In the genomic region with DNA sequence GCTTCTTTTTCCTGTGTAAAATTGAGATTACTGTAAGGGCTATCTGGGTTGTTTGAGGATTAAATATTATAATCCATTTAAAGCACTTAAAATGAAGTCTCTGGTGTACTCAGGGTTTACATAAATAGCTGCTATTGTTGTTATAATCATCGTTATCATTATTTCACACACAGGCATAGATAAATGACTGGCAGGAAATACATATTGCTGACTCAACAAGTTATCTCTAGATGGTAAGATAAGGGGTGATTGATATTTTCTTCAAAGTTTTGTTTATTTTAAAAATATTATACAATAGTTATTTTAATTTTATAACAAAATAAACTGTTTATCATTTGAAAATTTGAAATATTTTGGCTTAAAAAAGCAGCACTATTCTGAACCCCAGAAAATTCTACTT, we compare ENCODE assay signal across 22 cellular contexts.
DNase-seq lines count a peak whose midpoint lies in the region; ATAC-seq, FAIRE-seq and TF ChIP-seq lines count a peak whose summit lies in the region.
"Had no signal": no experiment of that assay in that cellular context is flagged by ENCODE, and none has a peak within 500 bp of the region (broad histone marks: within the 10 kb centered on the region; RNA-seq: fewer than 3 reads in every experiment).

No MANE protein-coding gene starts in this region.

- no peak for TF ChIP-seq EP300 in HepG2 (IDR thresholded peaks at IDR 0.05; ENCODE audit: low read depth in 2 of 2, low read length in 2 of 2)
- no peak for TF ChIP-seq EP300 in HepG2 (CRISPR knock-in tag; IDR thresholded peaks at IDR 0.05; ENCODE audit: borderline replicate concordance)
- TF ChIP-seq EP300 in K562 (IDR thresholded peaks at IDR 0.05; ENCODE audit: low read length): no peak

- H3K27me3 ChIP-seq in HepG2 (ENCODE audit: control insufficient read depth in 1 of 2, insufficient read depth in 2 of 2, low read length in 2 of 2): no peaks in the 10 kb centered on the region
- H3K27me3 ChIP-seq in right lobe of liver: no peaks in the 10 kb centered on the region
- no peaks in the 10 kb centered on the region for H3K27me3 ChIP-seq in K562 (ENCODE audit: control insufficient read depth in 2 of 2, insufficient read depth in 2 of 2, low read length in 2 of 2)
- H3K27me3 ChIP-seq: BE2C had no signal

- 57% methylated on average over 1 of the region's 1 CpG for WGBS in HepG2 (ENCODE audit: low lambda C conversion rate)
- 31% methylated on average over 1 of the region's 1 CpG for WGBS in right lobe of liver (ENCODE audit: insufficient coverage, low coverage, low lambda C conversion rate, missing lambda C conversion rate)
- 0% methylated on average over 1 of the region's 1 CpG for WGBS in K562 (ENCODE audit: insufficient coverage, low coverage, missing lambda C conversion rate)

- H3K9ac ChIP-seq in HepG2 (ENCODE audit: insufficient read depth, low read depth, low read length): no peak overlapping the region
- H3K9ac ChIP-seq in K562 (ENCODE audit: insufficient read depth in 1 of 2, low read depth in 2 of 2, low read length in 2 of 2): no peak overlapping the region
- no peak overlapping the region for H3K9ac ChIP-seq in kidney (ENCODE audit: low read length in 2 of 2)
- H3K9ac ChIP-seq: BLaER1 treated with 17β-estradiol and CSF1 and Interleukin-3, amounts not matched to agents 10 nM and 100 nM had no signal

- H3K9me3 ChIP-seq in HepG2 (ENCODE audit: low read length): peaks cover 39% of the 10 kb centered on the region
- H3K9me3 ChIP-seq in right lobe of liver: no peaks in the 10 kb centered on the region
- H3K9me3 ChIP-seq in K562 (replicated peaks; ENCODE audit: control insufficient read depth, insufficient read depth, low read depth, low read length): no peaks in the 10 kb centered on the region
- no peaks in the 10 kb centered on the region for H3K9me3 ChIP-seq in kidney (ENCODE audit: control insufficient read depth in 1 of 2, low read length in 2 of 2)
- H3K9me3 ChIP-seq: BE2C, HAP-1 had no signal

- CTCF ChIA-PET in HepG2 (lab: Yijun Ruan, JAX; ENCODE audit: low intra/inter-chr PET ratio, low total read pairs) (no interaction called here), K562 (lab: Yijun Ruan, JAX; ENCODE audit: low intra/inter-chr PET ratio) (no interaction called here)

- BruUV-seq in HepG2 (replicated peaks; lab: Mats Ljungman, UMichigan) (no TSS peak), K562 (replicated peaks; lab: Mats Ljungman, UMichigan) (no TSS peak)

- H2AFZ ChIP-seq in HepG2 (ENCODE audit: low read length) (no peak overlapping the region), K562 (ENCODE audit: low read depth, low read length) (no peak overlapping the region)
- H2AFZ ChIP-seq: GM23338 had no signal

- no peaks in the 10 kb centered on the region for H3K9me1 ChIP-seq in K562 (ENCODE audit: control insufficient read depth, insufficient read depth, low read length)

- intact Hi-C loops in HepG2 (cut with micrococcal nuclease; ENCODE audit: unreplicated experiment) (no loop called here), right lobe of liver (cut with DNase I) (no loop called here), K562 (cut with micrococcal nuclease) (no loop called here), kidney (cut with DNase I) (no loop called here)

- no peak for TF ChIP-seq CTCF in HepG2 (CRISPR knock-in tag; IDR thresholded peaks at IDR 0.05)
- TF ChIP-seq CTCF in right lobe of liver (IDR thresholded peaks at IDR 0.05): no peak
- TF ChIP-seq CTCF in K562 (IDR thresholded peaks at IDR 0.05 in 2 of 3, conservative IDR thresholded peaks at IDR 0.05 in 1 of 3; ENCODE audit: insufficient read depth in 2 of 3, low read depth in 1 of 3, low read length in 3 of 3): no peak
- TF ChIP-seq CTCF in kidney (IDR thresholded peaks at IDR 0.05; ENCODE audit: borderline replicate concordance, extremely low read depth, insufficient read depth): no peak

- H3K4me1 ChIP-seq in HepG2 (ENCODE audit: insufficient read depth, low read length): no peaks in the 10 kb centered on the region
- no peaks in the 10 kb centered on the region for H3K4me1 ChIP-seq in right lobe of liver
- H3K4me1 ChIP-seq in K562 (replicated peaks in 1 of 2; ENCODE audit: control insufficient read depth in 2 of 2, insufficient read depth in 2 of 2, low read length in 2 of 2): no peaks in the 10 kb centered on the region
- H3K4me1 ChIP-seq in kidney (ENCODE audit: control insufficient read depth in 1 of 2, insufficient read depth in 1 of 2, low read depth in 1 of 2, low read length in 2 of 2): no peaks in the 10 kb centered on the region
- H3K4me1 ChIP-seq: BE2C; BLaER1 treated with 17β-estradiol and CSF1 and Interleukin-3, amounts not matched to agents 10 nM and 100 nM; HAP-1 had no signal

- ATAC-seq in HepG2: no peak
- ATAC-seq in right lobe of liver: no peak
- no peak for ATAC-seq in K562
- ATAC-seq: GM23338 had no signal

- TF ChIP-seq POLR2A in HepG2 (IDR thresholded peaks at IDR 0.05; ENCODE audit: insufficient read depth in 1 of 2, low read depth in 2 of 2, low read length in 2 of 2): no peak
- TF ChIP-seq POLR2A in right lobe of liver (IDR thresholded peaks at IDR 0.05): no peak
- no peak for TF ChIP-seq POLR2A in K562 (conservative IDR thresholded peaks at IDR 0.05)

- in situ Hi-C loops in HepG2 (cut with HindIII; ENCODE audit: extremely low pct_ligation_motif_present, low pct_unique_long_range_greater_than_20kb): no loop called here
- in situ Hi-C loops in K562 (cut with MboI): no loop called here

- no peak for DNase-seq in HepG2 (ENCODE audit: low spot score)
- DNase-seq in right lobe of liver: no peak
- DNase-seq in K562 (ENCODE audit: extremely low read depth in 1 of 4, low spot score in 3 of 4): no peak
- DNase-seq in kidney: no peak
- no peak for DNase-seq in islet precursor cell
- no peak for DNase-seq in HCEC 1CT
- DNase-seq: ACHN; AML-193; BE2C; CD4-positive, alpha-beta T cell; CD8-positive, alpha-beta memory T cell; DMS53; DMS79 treated with DMSO at 0.1 percent for 48 hours; GF-D8 had no signal

- H3K36me3 ChIP-seq in HepG2 (replicated peaks in 1 of 2; ENCODE audit: control insufficient read depth in 1 of 2, insufficient read depth in 2 of 2, low read length in 2 of 2) (no peaks in the 10 kb centered on the region), right lobe of liver (no peaks in the 10 kb centered on the region), K562 (ENCODE audit: control insufficient read depth, insufficient read depth, low read length) (no peaks in the 10 kb centered on the region), kidney (ENCODE audit: control insufficient read depth in 1 of 2, insufficient read depth in 2 of 2, low read length in 2 of 2) (no peaks in the 10 kb centered on the region)
- H3K36me3 ChIP-seq: BE2C; BLaER1 treated with 17β-estradiol and CSF1 and Interleukin-3, amounts not matched to agents 10 nM and 100 nM; HAP-1 had no signal

- H3K4me3 ChIP-seq in HepG2 (replicated peaks in 1 of 3; ENCODE audit: insufficient read depth in 1 of 3, low read depth in 2 of 3, low read length in 3 of 3) (no peak overlapping the region), right lobe of liver (no peak overlapping the region), K562 (no peak overlapping the region), kidney (ENCODE audit: low read length in 2 of 2) (no peak overlapping the region)
- H3K4me3 ChIP-seq: BLaER1 treated with 17β-estradiol and CSF1 and Interleukin-3, amounts not matched to agents 10 nM and 100 nM; GM23338; HAP-1 had no signal

- FAIRE-seq in HepG2 (lab: Jason Lieb, UNC) (no peak), K562 (lab: Jason Lieb, UNC) (no peak), kidney (lab: Jason Lieb, UNC) (peak; percentile 38)
- FAIRE-seq: A204.1, GM12891, GM18507, H54 had no signal

- TF ChIP-seq RAD21 in HepG2 (CRISPR knock-in tag; IDR thresholded peaks at IDR 0.05): no peak
- TF ChIP-seq RAD21 in K562 (CRISPR knock-in tag; conservative IDR thresholded peaks at IDR 0.05 in 1 of 2, IDR thresholded peaks at IDR 0.05 in 1 of 2): no peak

- H3K27ac ChIP-seq in HepG2 (ENCODE audit: extremely low read length, insufficient read depth, low read length) (no peak overlapping the region), right lobe of liver (no peak overlapping the region), K562 (ENCODE audit: extremely low read depth, low read depth, low read length) (no peak overlapping the region), kidney (ENCODE audit: low read depth in 2 of 2, low read length in 2 of 2) (no peak overlapping the region)
- H3K27ac ChIP-seq: 22Rv1 had no signal

- POLR2A ChIA-PET in HepG2 (lab: Yijun Ruan, JAX): no interaction called here
- POLR2A ChIA-PET in K562 (lab: Yijun Ruan, JAX): no interaction called here

- H3K4me2 ChIP-seq in HepG2 (ENCODE audit: low read depth, low read length) (no peak overlapping the region), K562 (ENCODE audit: insufficient read depth, low read length) (no peak overlapping the region)
- H3K4me2 ChIP-seq: BLaER1 treated with 17β-estradiol and CSF1 and Interleukin-3, amounts not matched to agents 10 nM and 100 nM; GM23338 had no signal

- no peaks in the 10 kb centered on the region for H3K79me2 ChIP-seq in HepG2 (ENCODE audit: insufficient read depth, low read length)
- H3K79me2 ChIP-seq in K562 (ENCODE audit: control insufficient read depth, insufficient read depth, low read length): no peaks in the 10 kb centered on the region

- H4K20me1 ChIP-seq in HepG2 (ENCODE audit: insufficient read depth, low read length) (no peaks in the 10 kb centered on the region), K562 (replicated peaks; ENCODE audit: control insufficient read depth, insufficient read depth, low read length) (no peaks in the 10 kb centered on the region)
- H4K20me1 ChIP-seq: BLaER1 treated with 17β-estradiol and CSF1 and Interleukin-3, amounts not matched to agents 10 nM and 100 nM had no signal

TF ChIP-seq in HepG2, 621 proteins besides CTCF, POLR2A, EP300 and RAD21 (continues in another document):
- TF ChIP-seq ZFP37 (CRISPR knock-in tag; IDR thresholded peaks at IDR 0.05; ENCODE audit: borderline replicate concordance): no peak
- no peak for TF ChIP-seq RELA (CRISPR knock-in tag; IDR thresholded peaks at IDR 0.05)
- no peak for TF ChIP-seq ZFP82 (CRISPR knock-in tag; IDR thresholded peaks at IDR 0.05; ENCODE audit: borderline replicate concordance)
- TF ChIP-seq MAF1 (CRISPR knock-in tag; IDR thresholded peaks at IDR 0.05; ENCODE audit: borderline replicate concordance): no peak
- no peak for TF ChIP-seq ZBTB42 (CRISPR knock-in tag; IDR thresholded peaks at IDR 0.05)
- no peak for TF ChIP-seq MAZ (IDR thresholded peaks at IDR 0.05; ENCODE audit: borderline replicate concordance, low read depth, low read length)
- TF ChIP-seq MAZ (CRISPR knock-in tag; IDR thresholded peaks at IDR 0.05; ENCODE audit: low read depth): no peak

TF ChIP-seq in K562, 482 proteins besides CTCF, POLR2A, EP300 and RAD21 (continues in another document):
- TF ChIP-seq ZNF316 (IDR thresholded peaks at IDR 0.05) (peak; percentile 62), MAFF (IDR thresholded peaks at IDR 0.05; ENCODE audit: low read length) (peak; percentile 70), C11orf30 (IDR thresholded peaks at IDR 0.05; ENCODE audit: low read depth) (peak; percentile 24; the same call in 1 of the 2 replicates), TOE1 (IDR thresholded peaks at IDR 0.05; ENCODE audit: borderline replicate concordance) (no peak), TOE1 (CRISPR knock-in tag; IDR thresholded peaks at IDR 0.05; ENCODE audit: borderline replicate concordance, low read depth) (no peak), MTA1 (IDR thresholded peaks at IDR 0.05; ENCODE audit: borderline replicate concordance) (no peak), CBX2 (IDR thresholded peaks at IDR 0.05; ENCODE audit: insufficient read depth, low read length, poor library complexity, severe bottlenecking) (no peak)
